In genomic region chr22:49824936-49825335, GRCh38 we compare ENCODE assay signal across 9 cellular contexts. TPM values are rescaled to one million over a fixed set of nuclear protein-coding genes. Genes with fewer than 3 reads are reported as not detected.
A peak's percentile ranks its signal among the peaks of the same experiment; 100 is the strongest.
DNase-seq lines count a peak whose midpoint lies in the region; ATAC-seq and TF ChIP-seq lines count a peak whose summit lies in the region.
"Had no signal": no experiment of that assay in that cellular context is flagged by ENCODE, and none has a peak within 500 bp of the region (broad histone marks: within the 10 kb centered on the region; RNA-seq: fewer than 3 reads in every experiment).

No MANE protein-coding gene starts in this region.

- peaks cover 8 to 50% (median 14%) of the 10 kb centered on the region in 3 donors for H3K36me3 Mint-ChIP-seq in naive thymus-derived CD8-positive, alpha-beta T cell

- peak overlapping the region; percentile 98 for H3K9ac ChIP-seq in BLaER1
- H3K9ac ChIP-seq in HUES6 (ENCODE audit: low read length), result no peak overlapping the region
- H3K9ac ChIP-seq in mammary epithelial cell (ENCODE audit: insufficient read depth, low read length), result no peak overlapping the region

- intact Hi-C loops in mammary epithelial cell (cut with micrococcal nuclease) (no loop called here), spleen (cut with DNase I; ENCODE audit: low total_unique reads) (no loop called here)

- CTCF ChIA-PET in mammary epithelial cell (lab: Charles Lee; ENCODE audit: low non-redundant PET), result no interaction called here

- dilution Hi-C loops in mammary epithelial cell (cut with HindIII; ENCODE audit: low sequenced_read_pairs), result no loop called here

- TF ChIP-seq CTCF in mammary epithelial cell (conservative IDR thresholded peaks at IDR 0.05 in 1 of 2, IDR thresholded peaks at IDR 0.05 in 1 of 2; ENCODE audit: extremely low read depth in 1 of 2, insufficient read depth in 1 of 2, low read depth in 1 of 2, low read length in 2 of 2), result no peak
- no peak for TF ChIP-seq CTCF in foreskin keratinocyte (conservative IDR thresholded peaks at IDR 0.05)
- TF ChIP-seq CTCF in spleen (IDR thresholded peaks at IDR 0.05 in 8 of 11, conservative IDR thresholded peaks at IDR 0.05 in 3 of 11), result no peak

- BruUV-seq in mammary epithelial cell (replicated peaks; lab: Mats Ljungman, UMichigan), result no TSS peak

- no peaks in the 10 kb centered on the region for H3K9me3 Mint-ChIP-seq in naive thymus-derived CD8-positive, alpha-beta T cell

- no peak overlapping the region for H2AFZ ChIP-seq in mammary epithelial cell (ENCODE audit: low read depth, low read length)

- H4K20me1 ChIP-seq in BLaER1, result peaks cover 72% of the 10 kb centered on the region
- peaks cover 13% of the 10 kb centered on the region for H4K20me1 ChIP-seq in mammary epithelial cell (ENCODE audit: insufficient read depth, low read length)

- H3K79me2 ChIP-seq in mammary epithelial cell (ENCODE audit: insufficient read depth, low read length), result peaks cover 73% of the 10 kb centered on the region

- H3K4me3 ChIP-seq in BLaER1, result peak overlapping the region; percentile 98
- peak overlapping the region; percentile 85; the same call in 1 of the 2 replicates for H3K4me3 ChIP-seq in HUES6 (ENCODE audit: low read depth, low read length)
- no peak overlapping the region for H3K4me3 ChIP-seq in mammary epithelial cell (replicated peaks in 1 of 3; ENCODE audit: insufficient read depth in 1 of 3, low read depth in 2 of 3, low read length in 3 of 3)
- peak overlapping the region in 1 of 8 donors; percentile 83 for H3K4me3 ChIP-seq in spleen

- POLR2A ChIA-PET in naive thymus-derived CD8-positive, alpha-beta T cell (lab: Charles Lee), result interaction anchor here (1.3 to 2.6 kb wide), 4 partner anchors 13 to 36 kb away, joined by 4 to 16 read pairs (median 14); no protein-coding TSS in a partner anchor

- H3K27ac ChIP-seq in BLaER1 (peak overlapping the region; percentile 97), HUES6 (ENCODE audit: low read depth, low read length) (no peak overlapping the region), mammary epithelial cell (ENCODE audit: insufficient read depth, low read depth, low read length) (no peak overlapping the region), foreskin keratinocyte (no peak overlapping the region), spleen (peak overlapping the region in 1 of 8 donors; percentile 92)
- H3K27ac ChIP-seq: adrenal gland had no signal

- peaks cover 63% of the 10 kb centered on the region for H3K4me1 ChIP-seq in BLaER1
- peaks cover 18% of the 10 kb centered on the region for H3K4me1 ChIP-seq in HUES6 (ENCODE audit: control insufficient read depth, insufficient read depth, low read length)
- H3K4me1 ChIP-seq in mammary epithelial cell (ENCODE audit: insufficient read depth, low read length), result peaks cover 25% of the 10 kb centered on the region
- peaks cover 8% of the 10 kb centered on the region for H3K4me1 ChIP-seq in foreskin keratinocyte
- H3K4me1 ChIP-seq in spleen, result peaks cover 24 to 90% (median 60%) of the 10 kb centered on the region in 6 donors

- H3K27me3 Mint-ChIP-seq in naive thymus-derived CD8-positive, alpha-beta T cell, result no peaks in the 10 kb centered on the region

- H3K9me3 ChIP-seq in BLaER1 (no peaks in the 10 kb centered on the region), HUES6 (ENCODE audit: control insufficient read depth, insufficient read depth, low read depth, low read length) (peaks cover 10% of the 10 kb centered on the region), mammary epithelial cell (replicated peaks; ENCODE audit: insufficient read depth, low read length) (no peaks in the 10 kb centered on the region), spleen (no peaks in the 10 kb centered on the region)
- H3K9me3 ChIP-seq: adrenal gland had no signal

- in situ Hi-C loops in mammary epithelial cell (cut with MboI; ENCODE audit: low sequenced_read_pairs in 2 of 2), result no loop called here

- peak overlapping the region; percentile 38 to 97 (median 72) for H3K27ac Mint-ChIP-seq in naive thymus-derived CD8-positive, alpha-beta T cell

- no peak for TF ChIP-seq POLR2A in spleen (IDR thresholded peaks at IDR 0.05)

- peaks cover 36 to 70% (median 57%) of the 10 kb centered on the region in 4 donors for H3K4me1 Mint-ChIP-seq in naive thymus-derived CD8-positive, alpha-beta T cell

- DNase-seq in mammary epithelial cell, result no peak
- no peak for DNase-seq in naive thymus-derived CD8-positive, alpha-beta T cell
- no peak for DNase-seq in HuH-7.5 (ENCODE audit: low spot score)
- no peak for DNase-seq in foreskin keratinocyte
- no peak for DNase-seq in spleen
- DNase-seq: adrenal gland had no signal

- peak overlapping the region; percentile 86 to 96 (median 93) for H3K4me3 Mint-ChIP-seq in naive thymus-derived CD8-positive, alpha-beta T cell

- WGBS in mammary epithelial cell (ENCODE audit: low coverage, missing lambda C conversion rate), result 90% methylated on average over 9 of the region's 12 CpGs
- WGBS in spleen, 5 donors, result 87 to 96% (median 94%) methylated on average over 10 to 12 of the region's 12 CpGs

- H3K27me3 ChIP-seq in BLaER1 (no peaks in the 10 kb centered on the region), HUES6 (ENCODE audit: control insufficient read depth, insufficient read depth, low read length) (no peaks in the 10 kb centered on the region), mammary epithelial cell (ENCODE audit: insufficient read depth, low read length) (no peaks in the 10 kb centered on the region), foreskin keratinocyte (no peaks in the 10 kb centered on the region), spleen (replicated peaks in 1 of 7) (no peaks in the 10 kb centered on the region)
- H3K27me3 ChIP-seq: adrenal gland had no signal

- H3K4me2 ChIP-seq in BLaER1 (peak overlapping the region; percentile 98), mammary epithelial cell (ENCODE audit: insufficient read depth, low read depth, low read length) (peak overlapping the region; percentile 100)

- H3K36me3 ChIP-seq in BLaER1 (peaks cover 56% of the 10 kb centered on the region), HUES6 (ENCODE audit: control insufficient read depth, insufficient read depth, low read length) (peaks cover 48% of the 10 kb centered on the region), mammary epithelial cell (ENCODE audit: insufficient read depth, low read length) (no peaks in the 10 kb centered on the region), spleen (peaks cover 0 to 57% (median 34%) of the 10 kb centered on the region in 6 donors)

- no peak for ATAC-seq in naive thymus-derived CD8-positive, alpha-beta T cell
- ATAC-seq in GM19328 (IDR thresholded peaks at IDR 0.05; ENCODE audit: unreplicated experiment) (no peak), foreskin keratinocyte (no peak)

RNA-seq across cellular contexts. Expression of gene BRD1, which starts 2.7 kb away (rescaled TPM):
- total RNA-seq in mammary epithelial cell (10 to 100 TPM; 25.5 to 26.9 TPM), foreskin keratinocyte (16.8 and 18.8 TPM in 2 replicates), spleen (10 to 100 TPM; 35.3 to 59.6 (median 46.9) TPM)
- polyA plus RNA-seq in mammary epithelial cell (4.5 TPM), foreskin keratinocyte (7.6 and 8.5 TPM in 2 replicates), spleen (10 to 100 TPM; 14.2 to 23.1 (median 17.6) TPM)
- polyA minus RNA-seq in mammary epithelial cell, result 5.3 TPM
- total RNA-seq in naive thymus-derived CD8-positive, alpha-beta T cell, result 10 to 100 TPM; 80.9 to 86.8 TPM
- polyA plus RNA-seq in naive thymus-derived CD8-positive, alpha-beta T cell, result 1 to 10 TPM; 1.9 to 3.7 (median 2.2) TPM

RNA-seq across cellular contexts. Expression of gene ZBED4, which starts 28.7 kb away (rescaled TPM):
- 10 to 100 TPM; 16.8 to 20.7 TPM for total RNA-seq in mammary epithelial cell
- polyA plus RNA-seq in mammary epithelial cell, result 6.3 TPM
- 19.3 TPM for polyA minus RNA-seq in mammary epithelial cell
- 10 to 100 TPM; 17.6 to 18.1 TPM for total RNA-seq in naive thymus-derived CD8-positive, alpha-beta T cell
- 10 to 100 TPM in 1 of 3 donors, 1 to 10 TPM in 2; 5.5 to 11.4 (median 8.1) TPM for polyA plus RNA-seq in naive thymus-derived CD8-positive, alpha-beta T cell
- 17.0 and 17.8 TPM in 2 replicates for total RNA-seq in foreskin keratinocyte
- 4.8 and 5.5 TPM in 2 replicates for polyA plus RNA-seq in foreskin keratinocyte
- total RNA-seq in spleen, result 10 to 100 TPM; 10.1 to 23.2 (median 16.1) TPM
- polyA plus RNA-seq in spleen, result 1 to 10 TPM; 2.9 to 5.3 (median 3.5) TPM

Comparison
In these comparisons a context has a peak if more than half of its experiments do, and no peak if none do; other contexts are left out.
1. H3K4me3 ChIP-seq: peak in BLaER1 (single experiment) and HUES6 (single experiment); none in mammary epithelial cell (0 of 3).